In genomic region chr11:93772123-93772522, GRCh38 we compare ENCODE assay signal across 24 cellular contexts. TPM values are rescaled to one million over a fixed set of nuclear protein-coding genes. Genes with fewer than 3 reads are reported as not detected.
DNase-seq lines count a peak whose midpoint lies in the region; ATAC-seq, FAIRE-seq and TF ChIP-seq lines count a peak whose summit lies in the region.
"Had no signal": no experiment of that assay in that cellular context is flagged by ENCODE, and none has a peak within 500 bp of the region (broad histone marks: within the 10 kb centered on the region; RNA-seq: fewer than 3 reads in every experiment).

No MANE protein-coding gene starts in this region.

- FAIRE-seq in HTR-8/SVneo (lab: Jason Lieb, UNC), result no peak
- FAIRE-seq: A204.1, D721Med, GM12878, GM19239 had no signal

- no peak overlapping the region for H3K27ac ChIP-seq in endodermal cell (ENCODE audit: low read depth, low read length)
- no peak overlapping the region for H3K27ac ChIP-seq in foreskin keratinocyte
- H3K27ac ChIP-seq in CD8-positive, alpha-beta memory T cell (ENCODE audit: low read depth, low read length), result no peak overlapping the region
- H3K27ac ChIP-seq: 22Rv1, BLaER1, C4-2B, GM23248 had no signal

- H3K4me3 Mint-ChIP-seq in activated naive CD8-positive, alpha-beta T cell treated with anti-CD3 and anti-CD28 coated beads, Interleukin-2, amount 10 ng/mL, durations not matched to agents 7 days and 5 days, result no peak overlapping the region
- no peak overlapping the region for H3K4me3 Mint-ChIP-seq in activated naive CD8-positive, alpha-beta T cell treated with anti-CD3 and anti-CD28 coated beads, Interleukin-2, amount 50 U/mL, for 24 hours
- no peak overlapping the region for H3K4me3 Mint-ChIP-seq in endodermal cell
- no peak overlapping the region for H3K4me3 Mint-ChIP-seq in CD8-positive, alpha-beta memory T cell
- H3K4me3 Mint-ChIP-seq: B cell; CD4-positive, CD25-positive, alpha-beta regulatory T cell; CD8-positive, alpha-beta T cell; H9 had no signal

- TF ChIP-seq CTCF in endodermal cell (conservative IDR thresholded peaks at IDR 0.05) (no peak), foreskin keratinocyte (conservative IDR thresholded peaks at IDR 0.05) (no peak)

- POLR2A ChIA-PET in activated naive CD8-positive, alpha-beta T cell treated with anti-CD3 and anti-CD28 coated beads, Interleukin-2, amount 10 ng/mL, durations not matched to agents 7 days and 5 days (lab: Charles Lee), result interaction anchor here (1.7 kb wide), 1 partner anchor 11 kb away, joined by 6 read pairs; the partner anchor contains the start of gene MED17
- POLR2A ChIA-PET in CD8-positive, alpha-beta memory T cell (lab: Charles Lee), result no interaction called here

- 95 to 100% methylated on average over 4 of the region's 4 CpGs for WGBS in endodermal cell (ENCODE audit: insufficient coverage in 1 of 2, insufficient read length in 1 of 2), 2 experiments

- H3K4me1 ChIP-seq in endodermal cell (ENCODE audit: control insufficient read depth, insufficient read depth, low read length) (no peaks in the 10 kb centered on the region), foreskin keratinocyte (no peaks in the 10 kb centered on the region)
- no peaks in the 10 kb centered on the region for H3K4me1 ChIP-seq in CD8-positive, alpha-beta memory T cell (ENCODE audit: insufficient read depth, low read length)

- H3K27me3 ChIP-seq in endodermal cell (ENCODE audit: control insufficient read depth, insufficient read depth, low read length, poor library complexity, severe bottlenecking), result no peaks in the 10 kb centered on the region
- H3K27me3 ChIP-seq in foreskin keratinocyte, result no peaks in the 10 kb centered on the region
- no peaks in the 10 kb centered on the region for H3K27me3 ChIP-seq in CD8-positive, alpha-beta memory T cell (ENCODE audit: insufficient read depth, low read length, poor library complexity, severe bottlenecking)
- H3K27me3 ChIP-seq: BLaER1 had no signal

- no peaks in the 10 kb centered on the region for H3K4me1 Mint-ChIP-seq in activated naive CD8-positive, alpha-beta T cell treated with anti-CD3 and anti-CD28 coated beads, Interleukin-2, amount 10 ng/mL, durations not matched to agents 7 days and 5 days
- no peaks in the 10 kb centered on the region for H3K4me1 Mint-ChIP-seq in activated naive CD8-positive, alpha-beta T cell treated with anti-CD3 and anti-CD28 coated beads, Interleukin-2, amount 50 U/mL, for 24 hours
- H3K4me1 Mint-ChIP-seq in endodermal cell, result peaks cover 30% of the 10 kb centered on the region
- no peaks in the 10 kb centered on the region for H3K4me1 Mint-ChIP-seq in CD8-positive, alpha-beta memory T cell
- H3K4me1 Mint-ChIP-seq: B cell had no signal

- H3K27me3 Mint-ChIP-seq in activated naive CD8-positive, alpha-beta T cell treated with anti-CD3 and anti-CD28 coated beads, Interleukin-2, amount 10 ng/mL, durations not matched to agents 7 days and 5 days, result no peaks in the 10 kb centered on the region
- no peaks in the 10 kb centered on the region for H3K27me3 Mint-ChIP-seq in activated naive CD8-positive, alpha-beta T cell treated with anti-CD3 and anti-CD28 coated beads, Interleukin-2, amount 50 U/mL, for 24 hours
- no peaks in the 10 kb centered on the region for H3K27me3 Mint-ChIP-seq in endodermal cell (ENCODE audit: insufficient read depth)
- no peaks in the 10 kb centered on the region for H3K27me3 Mint-ChIP-seq in CD8-positive, alpha-beta memory T cell
- H3K27me3 Mint-ChIP-seq: B cell; CD4-positive, CD25-positive, alpha-beta regulatory T cell had no signal

- no peaks in the 10 kb centered on the region for H3K36me3 ChIP-seq in endodermal cell (ENCODE audit: control insufficient read depth, insufficient read depth, low read length)
- H3K36me3 ChIP-seq in CD8-positive, alpha-beta memory T cell (ENCODE audit: insufficient read depth, low read length), result no peaks in the 10 kb centered on the region

- H3K4me3 ChIP-seq in endodermal cell (ENCODE audit: low read length), result peak overlapping the region; percentile 64
- no peak overlapping the region for H3K4me3 ChIP-seq in CD8-positive, alpha-beta memory T cell (ENCODE audit: low read length)
- H3K4me3 ChIP-seq: BLaER1, GM12878, GM23248 had no signal

- peaks cover 4% of the 10 kb centered on the region for H3K9me3 Mint-ChIP-seq in activated naive CD8-positive, alpha-beta T cell treated with anti-CD3 and anti-CD28 coated beads, Interleukin-2, amount 10 ng/mL, durations not matched to agents 7 days and 5 days
- no peaks in the 10 kb centered on the region for H3K9me3 Mint-ChIP-seq in activated naive CD8-positive, alpha-beta T cell treated with anti-CD3 and anti-CD28 coated beads, Interleukin-2, amount 50 U/mL, for 24 hours
- H3K9me3 Mint-ChIP-seq in endodermal cell, result peaks cover 6% of the 10 kb centered on the region
- no peaks in the 10 kb centered on the region for H3K9me3 Mint-ChIP-seq in CD8-positive, alpha-beta memory T cell
- H3K9me3 Mint-ChIP-seq: CD8-positive, alpha-beta T cell had no signal

- peaks cover 12% of the 10 kb centered on the region for H3K36me3 Mint-ChIP-seq in activated naive CD8-positive, alpha-beta T cell treated with anti-CD3 and anti-CD28 coated beads, Interleukin-2, amount 10 ng/mL, durations not matched to agents 7 days and 5 days
- peaks cover 8% of the 10 kb centered on the region for H3K36me3 Mint-ChIP-seq in activated naive CD8-positive, alpha-beta T cell treated with anti-CD3 and anti-CD28 coated beads, Interleukin-2, amount 50 U/mL, for 24 hours (ENCODE audit: low read depth)
- H3K36me3 Mint-ChIP-seq in endodermal cell (ENCODE audit: low read depth), result peaks cover 4% of the 10 kb centered on the region
- no peaks in the 10 kb centered on the region for H3K36me3 Mint-ChIP-seq in CD8-positive, alpha-beta memory T cell
- H3K36me3 Mint-ChIP-seq: CD8-positive, alpha-beta T cell had no signal

- ATAC-seq in activated naive CD8-positive, alpha-beta T cell treated with anti-CD3 and anti-CD28 coated beads, Interleukin-2, amount 10 ng/mL, durations not matched to agents 7 days and 5 days (ENCODE audit: low read depth), result no peak
- ATAC-seq in activated naive CD8-positive, alpha-beta T cell treated with anti-CD3 and anti-CD28 coated beads, Interleukin-2, amount 50 U/mL, for 24 hours, result no peak
- ATAC-seq in foreskin keratinocyte (peak; percentile 65), HG02970 (IDR thresholded peaks at IDR 0.05; ENCODE audit: low FRiP score, unreplicated experiment) (no peak)
- ATAC-seq: CD8-positive, alpha-beta T cell; GM12878 had no signal

- H3K27ac Mint-ChIP-seq in activated naive CD8-positive, alpha-beta T cell treated with anti-CD3 and anti-CD28 coated beads, Interleukin-2, amount 10 ng/mL, durations not matched to agents 7 days and 5 days, result peak overlapping the region; percentile 12
- H3K27ac Mint-ChIP-seq in activated naive CD8-positive, alpha-beta T cell treated with anti-CD3 and anti-CD28 coated beads, Interleukin-2, amount 50 U/mL, for 24 hours, result no peak overlapping the region
- no peak overlapping the region for H3K27ac Mint-ChIP-seq in endodermal cell
- H3K27ac Mint-ChIP-seq in CD8-positive, alpha-beta memory T cell, result no peak overlapping the region
- H3K27ac Mint-ChIP-seq: B cell; CD4-positive, CD25-positive, alpha-beta regulatory T cell; CD8-positive, alpha-beta T cell; H9 had no signal

- DNase-seq in activated naive CD8-positive, alpha-beta T cell treated with anti-CD3 and anti-CD28 coated beads, Interleukin-2, amount 10 ng/mL, durations not matched to agents 7 days and 5 days, result no peak
- no peak for DNase-seq in activated naive CD8-positive, alpha-beta T cell treated with anti-CD3 and anti-CD28 coated beads, Interleukin-2, amount 50 U/mL, for 24 hours
- DNase-seq in endodermal cell (no peak), foreskin keratinocyte (no peak), HTR-8/SVneo (ENCODE audit: insufficient read length, low spot score) (no peak), epidermal melanocyte (ENCODE audit: insufficient read length, low spot score) (no peak)
- no peak for DNase-seq in CD8-positive, alpha-beta memory T cell
- DNase-seq: CD4-positive, CD25-positive, alpha-beta regulatory T cell; CD8-positive, alpha-beta T cell; DMS 273 treated with DMSO at 0.1 percent for 48 hours; DMS79; EL; GDM1; GM23248; H9 had no signal

- peaks cover 32% of the 10 kb centered on the region for H3K9me3 ChIP-seq in endodermal cell (ENCODE audit: control insufficient read depth, low read length)
- no peaks in the 10 kb centered on the region for H3K9me3 ChIP-seq in CD8-positive, alpha-beta memory T cell (ENCODE audit: low read length)

- H3K9ac ChIP-seq in endodermal cell (ENCODE audit: extremely low read depth, low read length, poor library complexity, severe bottlenecking), result no peak overlapping the region
- H3K9ac ChIP-seq: BLaER1, GM23248 had no signal

- CTCF ChIA-PET in CD8-positive, alpha-beta memory T cell (lab: Charles Lee), result no interaction called here

RNA-seq across cellular contexts. Expression of gene MED17, which starts 12.0 kb away (rescaled TPM):
- 10 to 100 TPM; 43.0 to 44.8 TPM for total RNA-seq in activated naive CD8-positive, alpha-beta T cell treated with anti-CD3 and anti-CD28 coated beads, Interleukin-2, amount 10 ng/mL, durations not matched to agents 7 days and 5 days
- total RNA-seq in endodermal cell (10 to 100 TPM; 40.6 to 46.2 TPM), foreskin keratinocyte (29.0 and 29.3 TPM in 2 replicates)
- polyA plus RNA-seq in endodermal cell (2013, experiment 1 of 2), result 41.1 TPM
- polyA plus RNA-seq in endodermal cell (2013, experiment 2 of 2), result 41.4 TPM
- 13.9 and 16.6 TPM in 2 replicates for polyA plus RNA-seq in foreskin keratinocyte
- total RNA-seq in CD8-positive, alpha-beta memory T cell, result 10 to 100 TPM; 39.4 to 42.8 TPM
- polyA plus RNA-seq in CD8-positive, alpha-beta memory T cell, result 25.1 TPM

RNA-seq across cellular contexts. Expression of gene C11orf54, which starts 30.7 kb away (rescaled TPM):
- total RNA-seq in activated naive CD8-positive, alpha-beta T cell treated with anti-CD3 and anti-CD28 coated beads, Interleukin-2, amount 10 ng/mL, durations not matched to agents 7 days and 5 days, result 10 to 100 TPM; 20.6 to 29.2 TPM
- total RNA-seq in endodermal cell (10 to 100 TPM; 18.8 to 33.6 TPM), foreskin keratinocyte (4.4 and 5.7 TPM in 2 replicates)
- polyA plus RNA-seq in endodermal cell (2013, experiment 1 of 2), result 37.0 TPM
- polyA plus RNA-seq in endodermal cell (2013, experiment 2 of 2), result 32.8 TPM
- polyA plus RNA-seq in foreskin keratinocyte, result 2.7 and 3.0 TPM in 2 replicates
- total RNA-seq in CD8-positive, alpha-beta memory T cell, result 10 to 100 TPM; 14.9 to 16.8 TPM
- 18.6 TPM for polyA plus RNA-seq in CD8-positive, alpha-beta memory T cell

RNA-seq across cellular contexts. Expression of gene TAF1D, which starts 30.8 kb away (rescaled TPM):
- total RNA-seq in activated naive CD8-positive, alpha-beta T cell treated with anti-CD3 and anti-CD28 coated beads, Interleukin-2, amount 10 ng/mL, durations not matched to agents 7 days and 5 days, result 100 to 1,000 TPM; 172 to 178 TPM
- total RNA-seq in endodermal cell, result 100 to 1,000 TPM; 195 to 231 TPM
- polyA plus RNA-seq in endodermal cell (2013, experiment 1 of 2), result 238 TPM
- 234 TPM for polyA plus RNA-seq in endodermal cell (2013, experiment 2 of 2)
- total RNA-seq in foreskin keratinocyte, result 142 and 148 TPM in 2 replicates
- polyA plus RNA-seq in foreskin keratinocyte, result 115 and 131 TPM in 2 replicates
- 100 to 1,000 TPM; 249 to 265 TPM for total RNA-seq in CD8-positive, alpha-beta memory T cell
- polyA plus RNA-seq in CD8-positive, alpha-beta memory T cell, result 18.0 TPM
